Comparison of ENCODE assay signal across 1 cellular context in genomic region chr5:88268414-88269184, GRCh38.
TF ChIP-seq lines count a peak whose summit lies in the region.

TSS of gene TMEM161B (minus strand) at chr5:88268845. CDS start at chr5:88268723, 122 bp downstream.

TF ChIP-seq in HepG2, 621 proteins besides CTCF, POLR2A, EP300 and RAD21 (continued from another document):
- TF ChIP-seq SOX13 (IDR thresholded peaks at IDR 0.05) (no peak), SOX13 (CRISPR knock-in tag; conservative IDR thresholded peaks at IDR 0.05 in 1 of 2, IDR thresholded peaks at IDR 0.05 in 1 of 2) (no peak; a peak in 1 of 4 replicates), ARID3A (IDR thresholded peaks at IDR 0.05; ENCODE audit: low read depth, low read length) (no peak), ASH2L (IDR thresholded peaks at IDR 0.05; ENCODE audit: insufficient read length, low read depth, low read length) (peak; percentile 97), XRCC5 (optimal IDR thresholded peaks at IDR 0.05; ENCODE audit: low read length) (peak; percentile 13), HNRNPLL (IDR thresholded peaks at IDR 0.05; ENCODE audit: low read depth, low read length, poor library complexity, severe bottlenecking) (peak; percentile 96), MLLT10 (CRISPR knock-in tag; IDR thresholded peaks at IDR 0.05) (no peak), ZNF431 (CRISPR knock-in tag; IDR thresholded peaks at IDR 0.05; ENCODE audit: borderline replicate concordance, low read depth) (no peak), KMT2A (CRISPR knock-in tag; IDR thresholded peaks at IDR 0.05) (peak; percentile 67; the same call in 1 of the 2 replicates), ZBTB1 (CRISPR knock-in tag; IDR thresholded peaks at IDR 0.05; ENCODE audit: borderline replicate concordance) (no peak), REL (CRISPR knock-in tag; conservative IDR thresholded peaks at IDR 0.05) (peak; percentile 40; the same call in 1 of the 2 replicates), ZBTB26 (CRISPR knock-in tag; IDR thresholded peaks at IDR 0.05; ENCODE audit: borderline replicate concordance) (peak; percentile 92), ZNF766 (CRISPR knock-in tag; IDR thresholded peaks at IDR 0.05; ENCODE audit: borderline replicate concordance) (peak; percentile 38), MATR3 (CRISPR knock-in tag; IDR thresholded peaks at IDR 0.05) (no peak), MAFF (IDR thresholded peaks at IDR 0.05; ENCODE audit: low read depth, low read length) (no peak), NR2F6 (IDR thresholded peaks at IDR 0.05) (peak; percentile 60), NR2F6 (CRISPR knock-in tag; IDR thresholded peaks at IDR 0.05) (peak; percentile 81), ZNF124 (CRISPR knock-in tag; IDR thresholded peaks at IDR 0.05) (no peak; the same call in 1 of the 2 replicates), SMARCE1 (IDR thresholded peaks at IDR 0.05; ENCODE audit: borderline replicate concordance) (no peak), ZNF580 (CRISPR knock-in tag; IDR thresholded peaks at IDR 0.05; ENCODE audit: borderline replicate concordance, low read depth) (0 out of 2 replicates have a peak, but pooled peaks have one; percentile 35), CCAR2 (optimal IDR thresholded peaks at IDR 0.05; ENCODE audit: low read depth, low read length) (no peak), ZNF292 (CRISPR knock-in tag; IDR thresholded peaks at IDR 0.05; ENCODE audit: borderline replicate concordance, low read depth) (peak; percentile 48; the same call in 1 of the 2 replicates), ISL2 (CRISPR knock-in tag; IDR thresholded peaks at IDR 0.05) (peak; percentile 65), ZNF572 (CRISPR knock-in tag; IDR thresholded peaks at IDR 0.05) (0 out of 2 replicates have a peak, but pooled peaks have one; percentile 56), ZNF556 (CRISPR knock-in tag; IDR thresholded peaks at IDR 0.05; ENCODE audit: borderline replicate concordance) (0 out of 2 replicates have a peak, but pooled peaks have one; percentile 42), ELF4 (CRISPR knock-in tag; IDR thresholded peaks at IDR 0.05; ENCODE audit: borderline replicate concordance) (peak; percentile 84; the same call in 1 of the 2 replicates), RBFOX2 (IDR thresholded peaks at IDR 0.05; ENCODE audit: low read depth, low read length) (peak; percentile 82), HNF1B (CRISPR knock-in tag; IDR thresholded peaks at IDR 0.05) (peak; percentile 85), ZNF367 (CRISPR knock-in tag; IDR thresholded peaks at IDR 0.05; ENCODE audit: borderline replicate concordance) (no peak), ZNF704 (CRISPR knock-in tag; IDR thresholded peaks at IDR 0.05; ENCODE audit: borderline replicate concordance) (peak; percentile 61; the same call in 1 of the 2 replicates), ZNF850 (CRISPR knock-in tag; conservative IDR thresholded peaks at IDR 0.05) (no peak), ZNF136 (CRISPR knock-in tag; IDR thresholded peaks at IDR 0.05; ENCODE audit: low read depth) (no peak), GATAD2A (CRISPR knock-in tag; IDR thresholded peaks at IDR 0.05) (peak; percentile 91), ZBTB33 (CRISPR knock-in tag; IDR thresholded peaks at IDR 0.05) (no peak), TSC22D2 (CRISPR knock-in tag; IDR thresholded peaks at IDR 0.05; ENCODE audit: borderline replicate concordance) (peak; percentile 46; the same call in 1 of the 2 replicates), SUZ12 (IDR thresholded peaks at IDR 0.05; ENCODE audit: low read depth, low read length) (no peak), ZNF790 (CRISPR knock-in tag; IDR thresholded peaks at IDR 0.05; ENCODE audit: borderline replicate concordance) (no peak), STAG1 (CRISPR knock-in tag; IDR thresholded peaks at IDR 0.05) (peak; percentile 15), MEIS2 (CRISPR knock-in tag; IDR thresholded peaks at IDR 0.05) (peak; percentile 53), ZNF557 (CRISPR knock-in tag; IDR thresholded peaks at IDR 0.05) (no peak), ZNF737 (CRISPR knock-in tag; IDR thresholded peaks at IDR 0.05; ENCODE audit: borderline replicate concordance) (no peak), ZNF407 (CRISPR knock-in tag; IDR thresholded peaks at IDR 0.05; ENCODE audit: not compliant biosample characterization) (peak; percentile 67), MBD4 (IDR thresholded peaks at IDR 0.05; ENCODE audit: borderline replicate concordance, low read length) (no peak), NAIF1 (CRISPR knock-in tag; IDR thresholded peaks at IDR 0.05; ENCODE audit: borderline replicate concordance) (peak; percentile 87)
TF ChIP-seq in HepG2: peak in this region for 227.
